ENCODE assay signal across 29 cellular contexts in the genomic region with DNA sequence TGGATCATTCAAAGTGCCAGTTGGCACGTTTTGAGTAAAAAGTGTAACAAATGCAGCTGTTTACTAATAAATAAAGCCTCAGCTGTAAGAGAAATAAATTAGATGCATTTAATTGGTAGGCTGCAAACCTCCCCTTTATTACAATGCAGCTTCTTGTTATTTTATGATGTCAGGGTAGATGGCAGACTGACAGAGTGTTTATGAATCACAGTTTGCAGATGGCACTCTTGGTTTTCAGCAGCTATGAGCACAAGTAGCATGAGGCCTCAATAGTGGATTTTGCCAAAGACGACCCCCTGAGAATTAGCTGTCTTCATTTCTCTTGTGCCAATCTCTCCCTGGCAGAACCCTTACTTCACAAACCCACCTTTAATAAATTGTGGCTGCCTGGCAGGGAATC.
"Had no signal": no experiment of that assay in that cellular context is flagged by ENCODE, and none has a peak within 500 bp of the region (broad histone marks: within the 10 kb centered on the region; RNA-seq: fewer than 3 reads in every experiment).

No MANE protein-coding gene starts in this region.

- H3K27ac ChIP-seq: brain microvascular endothelial cell, heart left ventricle, right lobe of liver, testis, uterus had no signal

- H3K9me3 ChIP-seq: right lobe of liver, testis, uterus had no signal

- H3K27me3 ChIP-seq: brain microvascular endothelial cell, heart left ventricle, right lobe of liver, testis, uterus had no signal

- H3K27me3 Mint-ChIP-seq: activated naive CD8-positive, alpha-beta T cell treated with anti-CD3 and anti-CD28 coated beads, Interleukin-2, amount 10 ng/mL, durations not matched to agents 7 days and 5 days; effector memory CD8-positive, alpha-beta T cell; natural killer cell treated with Interleukin-12 subunit alpha and Interleukin-12 subunit beta and Interleukin-15 and Interleukin-18, amount 100 ng/mL, for 72 hours; stimulated activated naive B cell treated with anti-CD40 and anti-IgM and Interleukin-4, amounts not matched to agents 10 μg/mL and 1 μg/mL and 100 μg/mL, for 72 hours; T-cell had no signal

- H3K27ac Mint-ChIP-seq: activated naive CD4-positive, alpha-beta T cell treated with anti-CD3 and anti-CD28 coated beads for 36 hours; activated naive CD8-positive, alpha-beta T cell treated with anti-CD3 and anti-CD28 coated beads, Interleukin-2, amount 10 ng/mL, durations not matched to agents 7 days and 5 days; effector memory CD8-positive, alpha-beta T cell; natural killer cell treated with Interleukin-12 subunit alpha and Interleukin-12 subunit beta and Interleukin-15 and Interleukin-18, amount 100 ng/mL, for 72 hours; stimulated activated naive B cell treated with anti-CD40 and anti-IgM and Interleukin-4, amounts not matched to agents 10 μg/mL and 1 μg/mL and 100 μg/mL, for 72 hours; T-cell; T-helper 2 cell treated with Interferon-gamma antibody and Interleukin-4, amounts not matched to agents 5 μg/mL and 100 μg/mL, for 36 hours; WTC11 had no signal

- H3K36me3 Mint-ChIP-seq: activated naive CD8-positive, alpha-beta T cell treated with anti-CD3 and anti-CD28 coated beads, Interleukin-2, amount 10 ng/mL, durations not matched to agents 7 days and 5 days; natural killer cell treated with Interleukin-12 subunit alpha and Interleukin-12 subunit beta and Interleukin-15 and Interleukin-18, amount 100 ng/mL, for 72 hours; stimulated activated naive B cell treated with anti-CD40 and anti-IgM and Interleukin-4, amounts not matched to agents 10 μg/mL and 1 μg/mL and 100 μg/mL, for 72 hours; T-cell; WTC11 had no signal

- H3K4me3 ChIP-seq: heart left ventricle, right lobe of liver, testis, uterus had no signal

- ATAC-seq: effector memory CD8-positive, alpha-beta T cell; esophagus mucosa; heart left ventricle; left ventricle myocardium superior; natural killer cell treated with Interleukin-12 subunit alpha and Interleukin-12 subunit beta and Interleukin-15 and Interleukin-18, amount 100 ng/mL, for 72 hours; right lobe of liver; stimulated activated naive B cell treated with anti-CD40 and anti-IgM and Interleukin-4, amounts not matched to agents 10 μg/mL and 1 μg/mL and 100 μg/mL, for 72 hours; T-cell; WTC11 had no signal

- H3K36me3 ChIP-seq: brain microvascular endothelial cell, heart left ventricle, right lobe of liver, uterus had no signal

- H3K4me1 Mint-ChIP-seq: activated naive CD8-positive, alpha-beta T cell treated with anti-CD3 and anti-CD28 coated beads, Interleukin-2, amount 10 ng/mL, durations not matched to agents 7 days and 5 days; stimulated activated naive B cell treated with anti-CD40 and anti-IgM and Interleukin-4, amounts not matched to agents 10 μg/mL and 1 μg/mL and 100 μg/mL, for 72 hours; T-cell; WTC11 had no signal

- DNase-seq: activated CD4-positive, alpha-beta T cell treated with anti-CD3 and anti-CD28 coated beads, Interleukin-2, amount 50 U/mL, for 4 hours; activated CD8-positive, alpha-beta memory T cell treated with anti-CD3 and anti-CD28 coated beads, Interleukin-2, amount 50 U/mL, for 48 hours; activated naive CD4-positive, alpha-beta T cell treated with anti-CD3 and anti-CD28 coated beads for 36 hours; activated naive CD8-positive, alpha-beta T cell treated with anti-CD3 and anti-CD28 coated beads, Interleukin-2, amount 10 ng/mL, durations not matched to agents 7 days and 5 days; activated T-cell treated with anti-CD3 and anti-CD28 coated beads, Interleukin-2, amount 50 U/mL, for 48 hours; brain microvascular endothelial cell; central memory CD4-positive, alpha-beta T cell; effector memory CD8-positive, alpha-beta T cell; heart left ventricle; left ventricle myocardium superior; midbrain; posterior cingulate gyrus; right lobe of liver; small intestine; stimulated activated CD4-positive, alpha-beta T cell treated with anti-CD3 and anti-CD28 coated beads, Interleukin-15, amount 100 ng/mL, for 24 hours; stimulated activated CD8-positive, alpha-beta memory T cell treated with anti-CD3 and anti-CD28 coated beads, Interleukin-4, amount 100 ng/mL, for 48 hours; stimulated activated naive B cell treated with anti-CD40 and anti-IgM and Interleukin-4, amounts not matched to agents 10 μg/mL and 1 μg/mL and 100 μg/mL, for 72 hours; T-cell; testis; trophoblast cell; uterus had no signal

- FAIRE-seq: colon, endothelial cell of umbilical vein, islet of Langerhans, small intestine, TTC549 had no signal

- H3K4me1 ChIP-seq: heart left ventricle, right lobe of liver, testis, uterus had no signal

- H3K4me3 Mint-ChIP-seq: activated naive CD4-positive, alpha-beta T cell treated with anti-CD3 and anti-CD28 coated beads for 36 hours; activated naive CD8-positive, alpha-beta T cell treated with anti-CD3 and anti-CD28 coated beads, Interleukin-2, amount 10 ng/mL, durations not matched to agents 7 days and 5 days; effector memory CD8-positive, alpha-beta T cell; natural killer cell treated with Interleukin-12 subunit alpha and Interleukin-12 subunit beta and Interleukin-15 and Interleukin-18, amount 100 ng/mL, for 72 hours; stimulated activated naive B cell treated with anti-CD40 and anti-IgM and Interleukin-4, amounts not matched to agents 10 μg/mL and 1 μg/mL and 100 μg/mL, for 72 hours; T-cell; T-helper 2 cell treated with Interferon-gamma antibody and Interleukin-4, amounts not matched to agents 5 μg/mL and 100 μg/mL, for 36 hours; WTC11 had no signal

- H3K9me3 Mint-ChIP-seq: activated naive CD4-positive, alpha-beta T cell treated with anti-CD3 and anti-CD28 coated beads for 36 hours; activated naive CD8-positive, alpha-beta T cell treated with anti-CD3 and anti-CD28 coated beads, Interleukin-2, amount 10 ng/mL, durations not matched to agents 7 days and 5 days; effector memory CD8-positive, alpha-beta T cell; stimulated activated naive B cell treated with anti-CD40 and anti-IgM and Interleukin-4, amounts not matched to agents 10 μg/mL and 1 μg/mL and 100 μg/mL, for 72 hours; T-cell; T-helper 2 cell treated with Interferon-gamma antibody and Interleukin-4, amounts not matched to agents 5 μg/mL and 100 μg/mL, for 36 hours had no signal
